26 cellular contexts compared by ENCODE assay signal in the genomic region with DNA sequence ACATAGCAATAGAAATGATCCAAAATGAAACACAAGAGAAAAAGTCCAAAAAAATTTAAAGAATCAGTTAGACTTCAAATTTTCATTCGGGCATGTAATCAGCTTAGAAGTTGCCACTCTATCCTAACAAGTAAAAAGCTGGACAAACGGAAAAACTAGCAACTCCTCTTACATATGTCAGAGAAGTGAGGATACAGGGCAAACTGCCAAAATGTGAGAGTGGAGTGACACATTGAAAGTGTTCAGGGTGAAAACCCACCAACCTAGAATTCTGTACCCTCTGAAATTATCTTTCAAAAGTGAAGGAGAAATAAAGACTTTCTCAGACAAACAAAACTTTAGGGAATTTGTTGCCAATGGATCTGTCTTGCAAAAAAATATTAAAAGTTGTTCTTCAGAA.
"Had no signal": no experiment of that assay in that cellular context is flagged by ENCODE, and none has a peak within 500 bp of the region (broad histone marks: within the 10 kb centered on the region; RNA-seq: fewer than 3 reads in every experiment).

No MANE protein-coding gene starts in this region.

- DNase-seq: activated B cell treated with CpG ODN at 0.5 μM for 24 hours; activated CD4-positive, alpha-beta T cell treated with anti-CD3 and anti-CD28 coated beads for 48 hours; activated CD4-positive, CD25-positive, alpha-beta regulatory T cell treated with anti-CD3 and anti-CD28 coated beads, Interleukin-2, amount 50 U/mL, for 72 hours; activated CD8-positive, alpha-beta T cell treated with anti-CD3 and anti-CD28 coated beads for 36 hours; activated gamma-delta T cell; activated naive CD4-positive, alpha-beta T cell treated with Interleukin-2 at 50 U/mL for 16 hours; activated naive CD8-positive, alpha-beta T cell treated with anti-CD3 and anti-CD28 coated beads, Interleukin-2, amount 10 ng/mL, durations not matched to agents 7 days and 5 days; activated T-cell treated with anti-CD3 and anti-CD28 coated beads, Interleukin-2, amount 50 U/mL, for 1 hour; activated T-cell treated with anti-CD3 and anti-CD28 coated beads, Interleukin-2, amount 50 U/mL, for 72 hours; amygdala; NCI-H1092 treated with DMSO at 0.1 percent for 48 hours; NCI-H1436; NCI-H1694; NCI-H1930; NCI-H2081 treated with DMSO at 0.1 percent for 48 hours; NCI-H510A; NCI-H526; Right ventricle myocardium superior; SW 1271; T-helper 1 cell; T-helper 2 cell; T-helper 9 cell had no signal

- H3K9ac ChIP-seq: KMS-11 had no signal

- H3K36me3 ChIP-seq: ascending aorta had no signal

- H3K27ac ChIP-seq: ascending aorta, KMS-11, VCaP had no signal

- ATAC-seq: activated CD8-positive, alpha-beta T cell treated with anti-CD3 and anti-CD28 coated beads for 36 hours; activated T-cell treated with anti-CD3 and anti-CD28 coated beads, Interleukin-2, amount 50 U/mL, for 72 hours; activated T-helper 17 cell treated with anti-CD3 and anti-CD28 coated beads, Interleukin-2, amount 50 U/mL, for 72 hours had no signal

- H3K4me1 ChIP-seq: ascending aorta had no signal

- H3K4me3 ChIP-seq: ascending aorta had no signal

- H3K9me3 ChIP-seq: ascending aorta had no signal

- H3K4me2 ChIP-seq: KMS-11 had no signal

- H3K27me3 ChIP-seq: ascending aorta had no signal
